29 cellular contexts compared by ENCODE assay signal in the genomic region with DNA sequence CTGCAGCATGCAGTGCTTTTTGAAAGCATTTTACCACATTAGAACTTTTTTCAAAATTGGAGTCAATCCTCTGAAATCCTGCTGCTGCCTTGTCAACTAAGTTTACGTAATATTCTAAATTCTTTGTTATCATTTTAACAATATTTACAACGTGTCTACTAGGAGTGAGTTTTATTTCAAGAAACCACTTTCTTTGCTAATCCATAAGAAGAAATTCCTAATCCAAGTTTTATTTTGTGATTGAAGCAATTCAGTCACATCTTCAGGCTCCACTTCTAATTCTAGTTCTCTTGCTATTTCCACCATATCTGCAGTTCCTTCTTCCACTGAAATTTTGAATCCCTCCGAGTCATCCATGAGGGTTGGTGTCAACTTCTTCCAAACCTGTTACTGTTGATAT.
"Had no signal": no experiment of that assay in that cellular context is flagged by ENCODE, and none has a peak within 500 bp of the region (broad histone marks: within the 10 kb centered on the region; RNA-seq: fewer than 3 reads in every experiment).

No MANE protein-coding gene starts in this region.

- H3K4me3 ChIP-seq: pancreas, psoas muscle, skin epidermis, smooth muscle cell, spleen, suprapubic skin, testis, tibial artery, transverse colon, upper lobe of right lung, uterus had no signal

- H3K9me3 Mint-ChIP-seq: naive thymus-derived CD8-positive, alpha-beta T cell; natural killer cell treated with Interleukin-12 subunit alpha and Interleukin-12 subunit beta and Interleukin-15 and Interleukin-18, amount 100 ng/mL, for 72 hours; stimulated activated memory B cell treated with anti-CD40 and anti-IgM and Interleukin-4, amounts not matched to agents 10 μg/mL and 1 μg/mL and 100 μg/mL, for 72 hours; stimulated activated naive CD8-positive, alpha-beta T cell treated with anti-CD3 and anti-CD28 coated beads, Interleukin-15, amount 100 ng/mL, for 72 hours had no signal

- H3K4me3 Mint-ChIP-seq: naive thymus-derived CD8-positive, alpha-beta T cell; natural killer cell treated with Interleukin-12 subunit alpha and Interleukin-12 subunit beta and Interleukin-15 and Interleukin-18, amount 100 ng/mL, for 72 hours; nephron progenitor cell; neural crest cell; stimulated activated memory B cell treated with anti-CD40 and anti-IgM and Interleukin-4, amounts not matched to agents 10 μg/mL and 1 μg/mL and 100 μg/mL, for 72 hours; stimulated activated naive CD8-positive, alpha-beta T cell treated with anti-CD3 and anti-CD28 coated beads, Interleukin-15, amount 100 ng/mL, for 72 hours; type B pancreatic cell had no signal

- H3K9me3 ChIP-seq: neutrophil, pancreas, psoas muscle, spleen, suprapubic skin, testis, tibial artery, transverse colon, upper lobe of right lung, uterus had no signal

- H3K36me3 ChIP-seq: neutrophil, pancreas, suprapubic skin, transverse colon, uterus had no signal

- H3K27me3 Mint-ChIP-seq: naive thymus-derived CD8-positive, alpha-beta T cell; natural killer cell treated with Interleukin-12 subunit alpha and Interleukin-12 subunit beta and Interleukin-15 and Interleukin-18, amount 100 ng/mL, for 72 hours; stimulated activated memory B cell treated with anti-CD40 and anti-IgM and Interleukin-4, amounts not matched to agents 10 μg/mL and 1 μg/mL and 100 μg/mL, for 72 hours; stimulated activated naive CD8-positive, alpha-beta T cell treated with anti-CD3 and anti-CD28 coated beads, Interleukin-15, amount 100 ng/mL, for 72 hours; type B pancreatic cell had no signal

- DNase-seq: naive thymus-derived CD8-positive, alpha-beta T cell; nephron progenitor cell; nucleus accumbens; pancreas; psoas muscle; right cardiac atrium; spleen; stimulated activated CD4-positive, alpha-beta T cell treated with anti-CD3 and anti-CD28 coated beads, Interleukin-12 subunit alpha, Interleukin-12 subunit beta, amount 100 ng/mL, for 4 hours; stimulated activated CD4-positive, alpha-beta T cell treated with anti-CD3 and anti-CD28 coated beads, Interleukin-1b, Interleukin-23, amount 100 ng/mL, for 48 hours; stimulated activated CD4-positive, alpha-beta T cell treated with anti-CD3 and anti-CD28 coated beads, Interleukin-4, amount 100 ng/mL, for 1 hour; stimulated activated CD4-positive, alpha-beta T cell treated with anti-CD3 and anti-CD28 coated beads, Interleukin-4, amount 100 ng/mL, for 4 hours; stimulated activated CD8-positive, alpha-beta memory T cell treated with anti-CD3 and anti-CD28 coated beads, Interleukin-4, amount 100 ng/mL, for 48 hours; stimulated activated naive CD4-positive, alpha-beta T cell; stimulated activated naive CD8-positive, alpha-beta T cell treated with anti-CD3 and anti-CD28 coated beads, Interleukin-15, amount 100 ng/mL, for 72 hours; stimulated activated naive CD8-positive, alpha-beta T cell treated with anti-CD3 and anti-CD28 coated beads, Interleukin-15, Interleukin-2, amounts not matched to agents 100 U/mL and 50 U/mL, for 24 hours; substantia nigra; testis; tibial artery; transverse colon; upper lobe of right lung; uterus had no signal

- H3K4me1 Mint-ChIP-seq: nephron progenitor cell, neural crest cell had no signal

- H3K27ac Mint-ChIP-seq: natural killer cell treated with Interleukin-12 subunit alpha and Interleukin-12 subunit beta and Interleukin-15 and Interleukin-18, amount 100 ng/mL, for 72 hours; nephron progenitor cell; stimulated activated memory B cell treated with anti-CD40 and anti-IgM and Interleukin-4, amounts not matched to agents 10 μg/mL and 1 μg/mL and 100 μg/mL, for 72 hours; stimulated activated naive CD8-positive, alpha-beta T cell treated with anti-CD3 and anti-CD28 coated beads, Interleukin-15, amount 100 ng/mL, for 72 hours; type B pancreatic cell had no signal

- H3K27ac ChIP-seq: neutrophil, pancreas, psoas muscle, skin epidermis, spleen, suprapubic skin, testis, tibial artery, transverse colon, upper lobe of right lung, uterus had no signal

- H3K27me3 ChIP-seq: neutrophil, pancreas, spleen, suprapubic skin, testis, tibial artery, transverse colon, upper lobe of right lung, uterus had no signal

- H3K4me1 ChIP-seq: pancreas, psoas muscle, spleen, suprapubic skin, testis, tibial artery, transverse colon, upper lobe of right lung, uterus had no signal
